Comparison of ENCODE assay signal across 8 cellular contexts in genomic region chr11:112279901-112280267, GRCh38. TPM values are rescaled to one million over a fixed set of nuclear protein-coding genes. Genes with fewer than 3 reads are reported as not detected.
DNase-seq lines count a peak whose midpoint lies in the region; ATAC-seq and TF ChIP-seq lines count a peak whose summit lies in the region.

No MANE protein-coding gene starts in this region.

- DNase-seq in A172 (ENCODE audit: low spot score) (peak; percentile 19), NCI-H748 (lab: John Stamatoyannopoulos, UW; ENCODE audit: unreplicated experiment) (peak; percentile 64), epithelial cell of esophagus (ENCODE audit: low read depth) (peak; percentile 51)
- peak; percentile 31 for DNase-seq in activated CD8-positive, alpha-beta memory T cell treated with anti-CD3 and anti-CD28 coated beads, Interleukin-2, amount 50 U/mL, for 1 hour (ENCODE audit: extremely low read depth)
- peak; percentile 63 for DNase-seq in stimulated activated CD8-positive, alpha-beta memory T cell treated with anti-CD3 and anti-CD28 coated beads, Interleukin-7, amount 100 ng/mL, for 24 hours (ENCODE audit: low read depth)

- ATAC-seq in GM18498 (IDR thresholded peaks at IDR 0.05; ENCODE audit: unreplicated experiment) = peak; percentile 55
- peak; percentile 57 for ATAC-seq in HG03097 (IDR thresholded peaks at IDR 0.05; ENCODE audit: low FRiP score, unreplicated experiment)

- peak; percentile 75 for TF ChIP-seq CTCF in epithelial cell of esophagus (IDR thresholded peaks at IDR 0.05; ENCODE audit: insufficient read depth, low read depth, low read length, missing control alignments)

- no peaks in the 10 kb centered on the region for H3K36me3 ChIP-seq in muscle layer of colon (ENCODE audit: insufficient read depth, low read length)

- H3K27ac ChIP-seq in muscle layer of colon (ENCODE audit: low read depth, low read length) = peak overlapping the region; percentile 10

- H3K27me3 ChIP-seq in muscle layer of colon (ENCODE audit: control insufficient read depth in 1 of 2, insufficient read depth in 2 of 2, low read length in 2 of 2) = no peaks in the 10 kb centered on the region

- peak overlapping the region; percentile 29 for H3K4me3 ChIP-seq in epithelial cell of esophagus (ENCODE audit: low read length)
- H3K4me3 ChIP-seq in muscle layer of colon (ENCODE audit: low read depth in 1 of 2, low read length in 2 of 2) = peak overlapping the region; percentile 48 to 76

- peaks cover 3% of the 10 kb centered on the region for H3K4me1 ChIP-seq in muscle layer of colon (ENCODE audit: insufficient read depth, low read length)

- H3K9me3 ChIP-seq in muscle layer of colon (ENCODE audit: low read length) = no peaks in the 10 kb centered on the region

- no peak overlapping the region for H3K9ac ChIP-seq in muscle layer of colon (ENCODE audit: low read length)

RNA-seq across cellular contexts. Expression of gene PLET1, which starts 19.2 kb away (rescaled TPM):
- not detected in 2 replicates for total RNA-seq in A172 (2014; rRNA removed; shearing (Covaris generic))

RNA-seq across cellular contexts. Expression of gene PTS, which starts 53.7 kb away (rescaled TPM):
- total RNA-seq in A172 (2014; rRNA removed; shearing (Covaris generic)) = 33.0 and 51.8 TPM in 2 replicates

Comparison
In these comparisons a context has a peak if more than half of its experiments do, and no peak if none do; other contexts are left out.
1. Peak in every context shown above with its lines: DNase-seq, ATAC-seq, H3K4me3 ChIP-seq and H3K27ac ChIP-seq.